11 cellular contexts compared by ENCODE assay signal in the genomic region with DNA sequence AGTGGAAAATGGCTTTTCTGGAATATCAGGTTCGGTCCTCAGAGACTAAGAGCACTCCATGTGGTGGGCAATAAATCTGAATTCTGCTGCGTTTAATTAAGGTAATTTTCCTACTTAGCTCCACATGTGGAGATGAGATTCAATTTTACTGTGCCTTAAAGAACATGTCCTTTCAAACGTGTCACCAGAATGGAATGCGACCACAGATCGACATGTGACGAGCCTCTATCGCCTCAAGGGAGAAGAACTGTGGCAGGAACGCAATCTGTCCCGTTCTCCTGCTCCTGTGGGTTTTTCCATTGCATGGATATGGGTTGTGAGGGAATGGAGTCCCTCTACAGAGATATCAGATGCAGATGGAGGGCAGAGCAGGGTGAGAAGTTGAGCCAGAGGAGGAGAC.
DNase-seq lines count a peak whose midpoint lies in the region; ATAC-seq, FAIRE-seq and TF ChIP-seq lines count a peak whose summit lies in the region.
"Had no signal": no experiment of that assay in that cellular context is flagged by ENCODE, and none has a peak within 500 bp of the region (broad histone marks: within the 10 kb centered on the region; RNA-seq: fewer than 3 reads in every experiment).

No MANE protein-coding gene starts in this region.

- H3K9me3 ChIP-seq in GM23248 (ENCODE audit: low read depth) (no peaks in the 10 kb centered on the region), RWPE2 (ENCODE audit: severe bottlenecking) (peaks cover 3% of the 10 kb centered on the region), fibroblast of lung (ENCODE audit: control insufficient read depth, insufficient read depth, low read depth, low read length) (no peaks in the 10 kb centered on the region), trophoblast cell (ENCODE audit: insufficient read depth, low read depth, low read length) (peaks cover 2% of the 10 kb centered on the region), pancreas (no peaks in the 10 kb centered on the region)
- H3K9me3 ChIP-seq: HAP-1 had no signal

- no peak overlapping the region for H3K23ac ChIP-seq in trophoblast cell (ENCODE audit: low read length)

- peak overlapping the region; percentile 81 for H4K91ac ChIP-seq in trophoblast cell (ENCODE audit: low read depth, low read length)

- H3K4me3 ChIP-seq in GM23248 (no peak overlapping the region), RWPE2 (ENCODE audit: severe bottlenecking) (no peak overlapping the region), fibroblast of lung (replicated peaks in 1 of 4; ENCODE audit: control extremely low read depth in 1 of 4, insufficient read depth in 1 of 4, low read depth in 3 of 4, low read length in 4 of 4) (no peak overlapping the region), trophoblast cell (ENCODE audit: low read depth, low read length) (no peak overlapping the region), pancreas (no peak overlapping the region)
- H3K4me3 ChIP-seq: HAP-1, K562 had no signal

- H3K79me1 ChIP-seq in trophoblast cell (ENCODE audit: low read length), result peaks cover 31% of the 10 kb centered on the region

- H3K4me1 ChIP-seq in GM23248 (ENCODE audit: insufficient read depth) (peaks cover 29% of the 10 kb centered on the region), RWPE2 (ENCODE audit: insufficient read depth, poor library complexity, severe bottlenecking) (no peaks in the 10 kb centered on the region), fibroblast of lung (ENCODE audit: control insufficient read depth, extremely low read depth, insufficient read depth, low read length) (peaks cover 10% of the 10 kb centered on the region), trophoblast cell (ENCODE audit: control insufficient read depth in 1 of 2, insufficient read depth in 2 of 2, low read length in 2 of 2) (peaks cover 28 to 31% of the 10 kb centered on the region in 2 experiments), pancreas (peaks cover 0 to 14% (median 14%) of the 10 kb centered on the region in 3 donors)
- H3K4me1 ChIP-seq: HAP-1 had no signal

- peak overlapping the region; percentile 27 for H3K4me2 ChIP-seq in GM23248 (ENCODE audit: unreplicated experiment)
- H3K4me2 ChIP-seq in fibroblast of lung (ENCODE audit: extremely low read depth, insufficient read depth, low read length), result no peak overlapping the region
- H3K4me2 ChIP-seq in trophoblast cell (ENCODE audit: low read length), result peak overlapping the region; percentile 9

- H3K27me3 ChIP-seq in GM23248 (replicated peaks; ENCODE audit: insufficient read depth), result no peaks in the 10 kb centered on the region
- no peaks in the 10 kb centered on the region for H3K27me3 ChIP-seq in RWPE2 (ENCODE audit: insufficient read depth, poor library complexity, severe bottlenecking)
- no peaks in the 10 kb centered on the region for H3K27me3 ChIP-seq in fibroblast of lung (ENCODE audit: control insufficient read depth, insufficient read depth, low read length)
- H3K27me3 ChIP-seq in trophoblast cell (ENCODE audit: insufficient read depth, low read length), result no peaks in the 10 kb centered on the region
- no peaks in the 10 kb centered on the region for H3K27me3 ChIP-seq in pancreas

- H4K20me1 ChIP-seq in GM23248 (ENCODE audit: insufficient read depth) (no peaks in the 10 kb centered on the region), fibroblast of lung (ENCODE audit: control insufficient read depth, extremely low read depth, insufficient read depth, low read length) (no peaks in the 10 kb centered on the region)

- no peak for FAIRE-seq in pancreas (lab: Jason Lieb, UNC)
- FAIRE-seq: K562 had no signal

- peak; percentile 76 for DNase-seq in GM23248
- DNase-seq in RWPE2 (ENCODE audit: low spot score), result no peak
- DNase-seq in fibroblast of lung (ENCODE audit: low read depth in 2 of 2), result peak; percentile 40 to 77
- peak; percentile 96 to 98 for DNase-seq in trophoblast cell
- no peak for DNase-seq in pancreas
- DNase-seq in DMS79 treated with DMSO at 0.1 percent for 48 hours (lab: John Stamatoyannopoulos, UW), result no peak
- DNase-seq: anterior cingulate cortex had no signal

- intact Hi-C loops in pancreas (cut with DNase I), result no loop called here

- ATAC-seq in RWPE2 (ENCODE audit: low read depth) (peak; percentile 38; the same call in 1 of the 3 replicates), GM18909 (IDR thresholded peaks at IDR 0.05; ENCODE audit: poor library complexity, unreplicated experiment) (no peak), pancreas (no peak), GM19397 (IDR thresholded peaks at IDR 0.05; ENCODE audit: unreplicated experiment) (no peak)
- ATAC-seq: K562 had no signal

- no peak overlapping the region for H4K12ac ChIP-seq in trophoblast cell (ENCODE audit: low read depth, low read length)

- no peaks in the 10 kb centered on the region for H3K36me3 ChIP-seq in GM23248 (ENCODE audit: low read depth)
- no peaks in the 10 kb centered on the region for H3K36me3 ChIP-seq in RWPE2 (ENCODE audit: low read depth)
- no peaks in the 10 kb centered on the region for H3K36me3 ChIP-seq in fibroblast of lung (ENCODE audit: control insufficient read depth, insufficient read depth, low read length)
- no peaks in the 10 kb centered on the region for H3K36me3 ChIP-seq in trophoblast cell (ENCODE audit: control insufficient read depth in 1 of 2, insufficient read depth in 2 of 2, low read length in 2 of 2)
- no peaks in the 10 kb centered on the region for H3K36me3 ChIP-seq in pancreas
- H3K36me3 ChIP-seq: HAP-1 had no signal

- H3K79me2 ChIP-seq in GM23248 (ENCODE audit: insufficient read depth) (no peaks in the 10 kb centered on the region), fibroblast of lung (ENCODE audit: control insufficient read depth, insufficient read depth, low read length) (no peaks in the 10 kb centered on the region), trophoblast cell (ENCODE audit: control insufficient read depth, insufficient read depth, low read length, poor library complexity) (peaks cover 1% of the 10 kb centered on the region)

- 13 to 14% methylated on average over 9 of the region's 9 CpGs for WGBS in GM23248 (ENCODE audit: low coverage in 1 of 2, low lambda C conversion rate in 2 of 2, missing lambda C conversion rate in 2 of 2), 2 experiments
- no CpG with 5 or more reads among the region's 9 CpGs for WGBS in trophoblast cell (ENCODE audit: extremely low coverage, insufficient coverage, insufficient read length)
- 85 to 88% methylated on average over 9 of the region's 9 CpGs for WGBS in pancreas, 2 donors

- H3K9ac ChIP-seq in GM23248 (no peak overlapping the region), fibroblast of lung (ENCODE audit: insufficient read depth, low read length) (no peak overlapping the region), trophoblast cell (ENCODE audit: low read length) (no peak overlapping the region)

- peaks cover 17% of the 10 kb centered on the region; the same call in 1 of the 2 replicates for H3F3A ChIP-seq in GM23248 (ENCODE audit: insufficient read depth)

- in situ Hi-C loops in GM23248 (cut with MboI), result no loop called here

- peak overlapping the region; percentile 67 for H2BK12ac ChIP-seq in trophoblast cell (ENCODE audit: low read length)

- H3K18ac ChIP-seq in trophoblast cell (ENCODE audit: low read length), result no peak overlapping the region

- H2AFZ ChIP-seq in GM23248, result no peak overlapping the region
- H2AFZ ChIP-seq in fibroblast of lung (ENCODE audit: low read length), result no peak overlapping the region
- H2AFZ ChIP-seq in trophoblast cell (ENCODE audit: insufficient read depth, low read length, poor library complexity), result no peak overlapping the region

- H2BK5ac ChIP-seq in trophoblast cell (ENCODE audit: low read depth, low read length, poor library complexity), result peak overlapping the region; percentile 78

- no peak overlapping the region for H3K14ac ChIP-seq in trophoblast cell (ENCODE audit: low read length)

- H3K4ac ChIP-seq in trophoblast cell (ENCODE audit: low read depth, low read length), result no peak overlapping the region

- H3K27ac ChIP-seq in GM23248, result no peak overlapping the region
- H3K27ac ChIP-seq in RWPE2 (ENCODE audit: poor library complexity, severe bottlenecking), result no peak overlapping the region
- H3K27ac ChIP-seq in fibroblast of lung (ENCODE audit: insufficient read depth, low read length), result no peak overlapping the region
- H3K27ac ChIP-seq in trophoblast cell (ENCODE audit: low read depth, low read length), result no peak overlapping the region
- no peak overlapping the region for H3K27ac ChIP-seq in pancreas

- peak overlapping the region; percentile 17 for H4K8ac ChIP-seq in trophoblast cell (ENCODE audit: low read depth, low read length)

- no peak overlapping the region for H2AK5ac ChIP-seq in trophoblast cell (ENCODE audit: low read length)

- TF ChIP-seq CTCF in RWPE2 (IDR thresholded peaks at IDR 0.05; ENCODE audit: poor library complexity, severe bottlenecking), result no peak
- no peak for TF ChIP-seq CTCF in fibroblast of lung (conservative IDR thresholded peaks at IDR 0.05 in 1 of 2, IDR thresholded peaks at IDR 0.05 in 1 of 2; ENCODE audit: low read depth in 1 of 2, low read length in 2 of 2)
- no peak for TF ChIP-seq CTCF in pancreas (IDR thresholded peaks at IDR 0.05)

- no peaks in the 10 kb centered on the region for H3K9me2 ChIP-seq in GM23248 (ENCODE audit: insufficient read depth)

- peak overlapping the region; percentile 87 for H2BK120ac ChIP-seq in trophoblast cell (ENCODE audit: insufficient read depth, low read length, poor library complexity)

Comparison
In these comparisons a context has a peak if more than half of its experiments do, and no peak if none do; other contexts are left out.
1. DNase-seq: peak in GM23248 (single experiment), fibroblast of lung (2 of 2) and trophoblast cell (2 of 2); none in RWPE2 (single experiment), pancreas (0 of 6) and DMS79 treated with DMSO at 0.1 percent for 48 hours (single experiment).